20 cellular contexts compared by ENCODE assay signal in the genomic region with DNA sequence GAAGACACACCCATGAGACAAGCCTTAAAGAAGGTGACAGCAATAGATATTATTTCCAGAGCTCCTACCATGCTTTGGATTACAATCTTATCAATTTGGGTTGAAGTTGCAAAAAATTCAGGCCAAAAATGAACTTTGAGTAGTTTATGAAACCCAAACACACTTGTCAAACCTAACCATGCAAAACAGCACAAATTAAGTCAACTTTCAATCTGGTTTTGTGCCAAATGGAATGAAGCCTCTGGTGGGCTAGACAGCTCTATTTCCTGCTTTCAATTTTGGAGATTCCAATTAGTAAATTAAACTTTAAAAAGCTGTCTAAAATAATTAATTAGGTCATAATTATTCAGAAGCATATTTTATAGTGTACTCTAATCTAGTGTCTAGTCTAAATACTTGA.
"Had no signal": no experiment of that assay in that cellular context is flagged by ENCODE, and none has a peak within 500 bp of the region (broad histone marks: within the 10 kb centered on the region; RNA-seq: fewer than 3 reads in every experiment).

No MANE protein-coding gene starts in this region.

- H3K9me3 ChIP-seq: lower lobe of right lung, prostate gland, right atrium auricular region, stomach, thyroid gland, vagina had no signal

- DNase-seq: effector CD8-positive, alpha-beta T cell; hypothalamus; left ventricle myocardium superior; lower lobe of right lung; naive thymus-derived CD8-positive, alpha-beta T cell; nephron progenitor cell; nucleus accumbens; stimulated activated CD4-positive, alpha-beta T cell treated with anti-CD3 and anti-CD28 coated beads, Interleukin-12 subunit alpha, Interleukin-12 subunit beta, amount 100 ng/mL, for 4 hours; stimulated activated CD4-positive, alpha-beta T cell treated with anti-CD3 and anti-CD28 coated beads, Interleukin-1b, Interleukin-23, amount 100 ng/mL, for 48 hours; stimulated activated CD4-positive, alpha-beta T cell treated with anti-CD3 and anti-CD28 coated beads, Interleukin-4, amount 100 ng/mL, for 24 hours; stimulated activated naive CD4-positive, alpha-beta T cell treated with Interleukin-2 at 50 U/mL for 16 hours; stomach; thyroid gland; trophoblast cell had no signal

- H3K4me3 ChIP-seq: lower lobe of right lung, prostate gland, right atrium auricular region, smooth muscle cell, stomach, thyroid gland, vagina had no signal

- H3K27ac ChIP-seq: lower lobe of right lung, prostate gland, right atrium auricular region, stomach, thyroid gland, vagina had no signal

- H3K4me2 ChIP-seq: smooth muscle cell had no signal

- ATAC-seq: left ventricle myocardium superior; lower lobe of right lung; naive thymus-derived CD8-positive, alpha-beta T cell; sciatic nerve; stimulated activated effector memory CD8-positive, alpha-beta T cell treated with anti-CD3 and anti-CD28 coated beads, Interleukin-12 subunit alpha, Interleukin-12 subunit beta, amount 100 ng/mL, for 72 hours had no signal

- H3K27me3 ChIP-seq: right atrium auricular region, stomach, thyroid gland, vagina had no signal

- H3K4me1 ChIP-seq: lower lobe of right lung, prostate gland, right atrium auricular region, stomach, thyroid gland, vagina had no signal

- H3K36me3 ChIP-seq: lower lobe of right lung, prostate gland, right atrium auricular region, stomach, thyroid gland, vagina had no signal
